Comparison of ENCODE assay signal across 20 cellular contexts in the genomic region with DNA sequence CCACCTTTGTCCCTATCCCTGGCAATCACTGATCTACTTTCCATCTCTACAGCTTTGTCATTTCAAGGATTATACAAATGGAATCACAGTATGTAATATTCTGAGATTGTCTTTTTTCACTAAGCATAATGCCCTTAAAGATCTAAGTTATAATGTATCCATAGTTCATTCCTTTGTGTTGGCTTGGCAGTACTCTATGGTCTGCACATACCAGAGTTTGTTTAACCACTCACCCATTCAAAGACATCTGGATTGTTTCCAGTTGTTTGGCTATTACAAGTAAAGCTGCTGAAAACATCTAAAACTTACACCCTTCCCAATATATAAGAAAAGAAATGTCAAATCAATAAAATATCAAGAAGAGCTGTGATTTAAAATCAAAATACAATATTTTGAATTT. TPM values are rescaled to one million over a fixed set of nuclear protein-coding genes. Genes with fewer than 3 reads are reported as not detected.
"Had no signal": no experiment of that assay in that cellular context is flagged by ENCODE, and none has a peak within 500 bp of the region (broad histone marks: within the 10 kb centered on the region; RNA-seq: fewer than 3 reads in every experiment).

No MANE protein-coding gene starts in this region.

- H3K9me3 ChIP-seq: ascending aorta, esophagus squamous epithelium, prostate gland, tibial nerve had no signal

- ATAC-seq: effector memory CD8-positive, alpha-beta T cell; right cardiac atrium; stimulated activated naive CD8-positive, alpha-beta T cell treated with anti-CD3 and anti-CD28 coated beads, Interleukin-15, Interleukin-2, amounts not matched to agents 100 U/mL and 50 U/mL, for 24 hours; WTC11 had no signal

- DNase-seq: activated CD4-positive, alpha-beta memory T cell treated with anti-CD3 and anti-CD28 coated beads for 36 hours; activated CD4-positive, alpha-beta T cell treated with anti-CD3 and anti-CD28 coated beads for 4 hours; activated naive CD4-positive, alpha-beta T cell treated with Interleukin-2 at 50 U/mL for 16 hours; activated T-cell treated with anti-CD3 and anti-CD28 coated beads for 4 hours; effector memory CD8-positive, alpha-beta T cell; esophagus squamous epithelium; foreskin melanocyte; hypothalamus; right cardiac atrium; stimulated activated naive CD8-positive, alpha-beta T cell treated with anti-CD3 and anti-CD28 coated beads, Interleukin-15, Interleukin-2, amounts not matched to agents 100 U/mL and 50 U/mL, for 24 hours had no signal

- H3K4me1 ChIP-seq: ascending aorta, esophagus squamous epithelium, prostate gland, tibial nerve had no signal

- H3K4me3 ChIP-seq: ascending aorta, esophagus squamous epithelium, lung, prostate gland, skin epidermis, tibial nerve had no signal

- H3K27me3 ChIP-seq: ascending aorta, esophagus squamous epithelium, tibial nerve had no signal

- H3K27ac ChIP-seq: ascending aorta, esophagus squamous epithelium, prostate gland, skin epidermis, tibial nerve had no signal

- H3K36me3 ChIP-seq: ascending aorta, esophagus squamous epithelium, prostate gland, tibial nerve had no signal

RNA-seq across cellular contexts. Expression of gene AWAT1, which starts 26.0 kb away (rescaled TPM):
- total RNA-seq: activated CD4-positive, alpha-beta memory T cell treated with anti-CD3 and anti-CD28 coated beads for 36 hours; activated T-helper 2 cell treated with anti-CD3 and anti-CD28 coated beads, Interferon-gamma antibody, Interleukin-2, Interleukin-4, amounts not matched to agents 10 μg/mL and 5 μg/mL and 100 μg/mL, durations not matched to agents 14 hours and 24 hours and 36 hours; ascending aorta; cardiac septum; dermis microvascular lymphatic vessel endothelial cell; esophagus squamous epithelium; lung; prostate gland; right cardiac atrium; tibial nerve; WTC11 had no signal
- polyA plus RNA-seq: keratinocyte, lung, right cardiac atrium had no signal

RNA-seq across cellular contexts. Expression of gene DGAT2L6, which starts 31.2 kb away (rescaled TPM):
- total RNA-seq: activated CD4-positive, alpha-beta memory T cell treated with anti-CD3 and anti-CD28 coated beads for 36 hours; activated T-helper 2 cell treated with anti-CD3 and anti-CD28 coated beads, Interferon-gamma antibody, Interleukin-2, Interleukin-4, amounts not matched to agents 10 μg/mL and 5 μg/mL and 100 μg/mL, durations not matched to agents 14 hours and 24 hours and 36 hours; ascending aorta; cardiac septum; dermis microvascular lymphatic vessel endothelial cell; esophagus squamous epithelium; lung; prostate gland; right cardiac atrium; tibial nerve; WTC11 had no signal
- polyA plus RNA-seq: keratinocyte, lung, right cardiac atrium had no signal

RNA-seq across cellular contexts. Expression of gene P2RY4, which starts 51.5 kb away (rescaled TPM):
- total RNA-seq: dermis microvascular lymphatic vessel endothelial cell, right cardiac atrium, WTC11 had no signal
- polyA plus RNA-seq: keratinocyte had no signal

RNA-seq across cellular contexts. Expression of gene ARR3, which starts 59.7 kb away (rescaled TPM):
- total RNA-seq: activated CD4-positive, alpha-beta memory T cell treated with anti-CD3 and anti-CD28 coated beads for 36 hours; activated T-helper 2 cell treated with anti-CD3 and anti-CD28 coated beads, Interferon-gamma antibody, Interleukin-2, Interleukin-4, amounts not matched to agents 10 μg/mL and 5 μg/mL and 100 μg/mL, durations not matched to agents 14 hours and 24 hours and 36 hours; ascending aorta; cardiac septum; dermis microvascular lymphatic vessel endothelial cell; esophagus squamous epithelium; lung; prostate gland; right cardiac atrium; tibial nerve; WTC11 had no signal
- polyA plus RNA-seq: keratinocyte, lung, right cardiac atrium had no signal
